ENCODE assay signal across 14 cellular contexts in the genomic region with DNA sequence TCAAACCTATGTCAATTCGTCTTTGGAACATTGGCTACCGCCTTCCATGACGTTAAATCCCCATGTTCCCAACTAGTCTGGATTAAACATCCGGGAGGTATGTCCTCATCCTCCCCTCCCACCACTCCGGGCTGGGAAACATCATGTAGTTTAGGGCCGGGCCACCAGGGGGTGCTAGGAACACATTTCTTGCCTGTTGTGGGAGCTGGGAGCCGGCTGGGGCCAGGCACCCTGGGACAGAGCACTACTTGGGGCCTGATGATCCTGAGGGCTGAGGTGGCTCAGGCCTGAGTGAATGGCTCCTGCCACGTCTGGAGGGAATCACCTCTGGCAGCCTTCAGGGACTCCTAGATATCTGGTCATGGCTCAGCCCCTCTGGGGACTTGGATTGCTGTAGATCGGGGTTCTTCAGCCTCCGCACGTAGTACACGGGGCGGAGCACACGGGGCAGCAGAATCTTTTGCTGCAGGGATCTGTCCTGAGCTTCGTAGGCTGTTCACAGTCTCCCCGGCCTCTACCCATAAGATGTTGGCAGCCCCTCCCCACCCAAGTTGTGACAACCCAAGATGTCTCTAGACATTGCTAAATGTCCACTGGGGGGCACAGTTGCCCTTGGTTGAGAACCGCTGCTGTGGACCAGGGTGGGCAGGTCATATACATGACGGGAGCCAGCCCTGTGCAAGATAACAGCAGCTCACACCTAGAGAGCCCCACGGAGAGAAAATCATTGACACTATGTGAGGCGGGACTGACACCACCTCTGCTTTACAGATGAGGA.
DNase-seq lines count a peak whose midpoint lies in the region; ATAC-seq and TF ChIP-seq lines count a peak whose summit lies in the region.
"Had no signal": no experiment of that assay in that cellular context is flagged by ENCODE, and none has a peak within 500 bp of the region (broad histone marks: within the 10 kb centered on the region; RNA-seq: fewer than 3 reads in every experiment).

No MANE protein-coding gene starts in this region.

- TF ChIP-seq CTCF in heart left ventricle (IDR thresholded peaks at IDR 0.05) (peak; percentile 20 to 54 (median 42)), right atrium auricular region (IDR thresholded peaks at IDR 0.05) (peak in 1 of 2 donors; percentile 55), WTC11 (IDR thresholded peaks at IDR 0.05) (no peak), testis (IDR thresholded peaks at IDR 0.05) (peak; percentile 19 to 57 (median 39))

- H3K4me1 ChIP-seq in heart left ventricle (no peaks in the 10 kb centered on the region), right atrium auricular region (no peaks in the 10 kb centered on the region), testis (no peaks in the 10 kb centered on the region)
- H3K4me1 ChIP-seq: parathyroid adenoma had no signal

- H3K9me3 ChIP-seq in heart left ventricle (peaks cover 0 to 5% (median 0%) of the 10 kb centered on the region in 12 donors), right atrium auricular region (no peaks in the 10 kb centered on the region), testis (no peaks in the 10 kb centered on the region)

- H3K27ac ChIP-seq in heart left ventricle: no peak overlapping the region
- no peak overlapping the region for H3K27ac ChIP-seq in right atrium auricular region
- H3K27ac ChIP-seq in testis: no peak overlapping the region
- H3K27ac ChIP-seq: hepatocyte, parathyroid adenoma had no signal

- H3K27me3 ChIP-seq in heart left ventricle (no peaks in the 10 kb centered on the region), right atrium auricular region (no peaks in the 10 kb centered on the region), testis (no peaks in the 10 kb centered on the region)
- H3K27me3 ChIP-seq: hepatocyte had no signal

- H3K36me3 ChIP-seq in heart left ventricle (no peaks in the 10 kb centered on the region), right atrium auricular region (no peaks in the 10 kb centered on the region), testis (ENCODE audit: low read depth, missing control alignments) (no peaks in the 10 kb centered on the region)

- CTCF ChIA-PET in WTC11 (lab: Charles Lee): no interaction called here

- peaks cover 5% of the 10 kb centered on the region; the same call in 1 of the 2 replicates for H3K27me3 Mint-ChIP-seq in WTC11 (ENCODE audit: low read depth)
- H3K27me3 Mint-ChIP-seq: CD4-positive, alpha-beta T cell; stimulated activated naive CD8-positive, alpha-beta T cell treated with anti-CD3 and anti-CD28 coated beads, Interleukin-15, Interleukin-2, amounts not matched to agents 100 ng/mL and 50 ng/mL, for 24 hours had no signal

- ATAC-seq in heart left ventricle (peak in 3 of 4 donors; percentile 66 to 72 (median 72)), WTC11 (no peak), GM18511 (IDR thresholded peaks at IDR 0.05; ENCODE audit: unreplicated experiment) (no peak)

- DNase-seq in heart left ventricle: no peak
- DNase-seq in right atrium auricular region (ENCODE audit: low spot score): no peak
- DNase-seq in HT-29 (ENCODE audit: low spot score): peak; percentile 6
- peak; percentile 12 for DNase-seq in WTC11 (ENCODE audit: low spot score)
- peak; percentile 72 for DNase-seq in testis
- no peak for DNase-seq in germinal center (ENCODE audit: low spot score)
- DNase-seq in NCI-H1092 treated with DMSO at 0.1 percent for 48 hours (lab: John Stamatoyannopoulos, UW): no peak
- DNase-seq: CD4-positive, alpha-beta T cell; NCI-H1105 had no signal

- intact Hi-C loops in heart left ventricle (cut with DNase I) (loop anchor here in 6 of 10 donors (2.0 to 5.0 kb wide), 3 partner anchors 168 to 173 kb away; no protein-coding TSS in a partner anchor), testis (cut with DNase I; ENCODE audit: low total_unique reads) (no loop called here)

- 38 to 63% (median 59%) methylated on average over 10 to 20 of the region's 20 CpGs for WGBS in heart left ventricle, 4 donors
- WGBS in testis, 2 donors: 40 to 50% methylated on average over 18 to 20 of the region's 20 CpGs

- H3K4me3 ChIP-seq in heart left ventricle (no peak overlapping the region), right atrium auricular region (no peak overlapping the region), testis (peak overlapping the region in 1 of 2 donors; percentile 29)
- H3K4me3 ChIP-seq: hepatocyte had no signal

- H3K9me3 Mint-ChIP-seq in WTC11: peaks cover 64% of the 10 kb centered on the region

- POLR2A ChIA-PET in WTC11 (lab: Charles Lee): no interaction called here

- no peak overlapping the region for H3K4me3 Mint-ChIP-seq in WTC11
- H3K4me3 Mint-ChIP-seq: CD4-positive, alpha-beta T cell; stimulated activated naive CD8-positive, alpha-beta T cell treated with anti-CD3 and anti-CD28 coated beads, Interleukin-15, Interleukin-2, amounts not matched to agents 100 ng/mL and 50 ng/mL, for 24 hours; T-helper 2 cell treated with Interferon-gamma antibody and Interleukin-4, amounts not matched to agents 5 μg/mL and 100 μg/mL, for 36 hours had no signal

- no peak overlapping the region for H3K27ac Mint-ChIP-seq in WTC11
- H3K27ac Mint-ChIP-seq: CD4-positive, alpha-beta T cell; stimulated activated naive CD8-positive, alpha-beta T cell treated with anti-CD3 and anti-CD28 coated beads, Interleukin-15, Interleukin-2, amounts not matched to agents 100 ng/mL and 50 ng/mL, for 24 hours; T-helper 2 cell treated with Interferon-gamma antibody and Interleukin-4, amounts not matched to agents 5 μg/mL and 100 μg/mL, for 36 hours had no signal

- no peaks in the 10 kb centered on the region for H3K4me1 Mint-ChIP-seq in WTC11

- H3K36me3 Mint-ChIP-seq in WTC11: peaks cover 60% of the 10 kb centered on the region

- TF ChIP-seq POLR2A in heart left ventricle (IDR thresholded peaks at IDR 0.05): no peak
- TF ChIP-seq POLR2A in testis (IDR thresholded peaks at IDR 0.05): no peak

TF ChIP-seq in WTC11, 78 proteins besides CTCF, POLR2A, EP300 and RAD21:
- TF ChIP-seq EMX1 (CRISPR knock-in tag; IDR thresholded peaks at IDR 0.05): no peak
- no peak for TF ChIP-seq HMGA2 (CRISPR knock-in tag; IDR thresholded peaks at IDR 0.05)
- no peak for TF ChIP-seq ZNF219 (CRISPR knock-in tag; IDR thresholded peaks at IDR 0.05; ENCODE audit: borderline replicate concordance)
- no peak for TF ChIP-seq ZBTB21 (CRISPR knock-in tag; IDR thresholded peaks at IDR 0.05; ENCODE audit: borderline replicate concordance)
- TF ChIP-seq, protein P1, sequence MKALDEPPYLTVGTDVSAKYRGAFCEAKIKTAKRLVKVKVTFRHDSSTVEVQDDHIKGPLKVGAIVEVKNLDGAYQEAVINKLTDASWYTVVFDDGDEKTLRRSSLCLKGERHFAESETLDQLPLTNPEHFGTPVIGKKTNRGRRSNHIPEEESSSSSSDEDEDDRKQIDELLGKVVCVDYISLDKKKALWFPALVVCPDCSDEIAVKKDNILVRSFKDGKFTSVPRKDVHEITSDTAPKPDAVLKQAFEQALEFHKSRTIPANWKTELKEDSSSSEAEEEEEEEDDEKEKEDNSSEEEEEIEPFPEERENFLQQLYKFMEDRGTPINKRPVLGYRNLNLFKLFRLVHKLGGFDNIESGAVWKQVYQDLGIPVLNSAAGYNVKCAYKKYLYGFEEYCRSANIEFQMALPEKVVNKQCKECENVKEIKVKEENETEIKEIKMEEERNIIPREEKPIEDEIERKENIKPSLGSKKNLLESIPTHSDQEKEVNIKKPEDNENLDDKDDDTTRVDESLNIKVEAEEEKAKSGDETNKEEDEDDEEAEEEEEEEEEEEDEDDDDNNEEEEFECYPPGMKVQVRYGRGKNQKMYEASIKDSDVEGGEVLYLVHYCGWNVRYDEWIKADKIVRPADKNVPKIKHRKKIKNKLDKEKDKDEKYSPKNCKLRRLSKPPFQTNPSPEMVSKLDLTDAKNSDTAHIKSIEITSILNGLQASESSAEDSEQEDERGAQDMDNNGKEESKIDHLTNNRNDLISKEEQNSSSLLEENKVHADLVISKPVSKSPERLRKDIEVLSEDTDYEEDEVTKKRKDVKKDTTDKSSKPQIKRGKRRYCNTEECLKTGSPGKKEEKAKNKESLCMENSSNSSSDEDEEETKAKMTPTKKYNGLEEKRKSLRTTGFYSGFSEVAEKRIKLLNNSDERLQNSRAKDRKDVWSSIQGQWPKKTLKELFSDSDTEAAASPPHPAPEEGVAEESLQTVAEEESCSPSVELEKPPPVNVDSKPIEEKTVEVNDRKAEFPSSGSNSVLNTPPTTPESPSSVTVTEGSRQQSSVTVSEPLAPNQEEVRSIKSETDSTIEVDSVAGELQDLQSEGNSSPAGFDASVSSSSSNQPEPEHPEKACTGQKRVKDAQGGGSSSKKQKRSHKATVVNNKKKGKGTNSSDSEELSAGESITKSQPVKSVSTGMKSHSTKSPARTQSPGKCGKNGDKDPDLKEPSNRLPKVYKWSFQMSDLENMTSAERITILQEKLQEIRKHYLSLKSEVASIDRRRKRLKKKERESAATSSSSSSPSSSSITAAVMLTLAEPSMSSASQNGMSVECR (CRISPR knock-in tag; IDR thresholded peaks at IDR 0.05; ENCODE audit: borderline replicate concordance): no peak
- TF ChIP-seq, protein P2, sequence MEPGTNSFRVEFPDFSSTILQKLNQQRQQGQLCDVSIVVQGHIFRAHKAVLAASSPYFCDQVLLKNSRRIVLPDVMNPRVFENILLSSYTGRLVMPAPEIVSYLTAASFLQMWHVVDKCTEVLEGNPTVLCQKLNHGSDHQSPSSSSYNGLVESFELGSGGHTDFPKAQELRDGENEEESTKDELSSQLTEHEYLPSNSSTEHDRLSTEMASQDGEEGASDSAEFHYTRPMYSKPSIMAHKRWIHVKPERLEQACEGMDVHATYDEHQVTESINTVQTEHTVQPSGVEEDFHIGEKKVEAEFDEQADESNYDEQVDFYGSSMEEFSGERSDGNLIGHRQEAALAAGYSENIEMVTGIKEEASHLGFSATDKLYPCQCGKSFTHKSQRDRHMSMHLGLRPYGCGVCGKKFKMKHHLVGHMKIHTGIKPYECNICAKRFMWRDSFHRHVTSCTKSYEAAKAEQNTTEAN (CRISPR knock-in tag; IDR thresholded peaks at IDR 0.05): no peak
TF ChIP-seq in WTC11: peak in this region for 0.

Comparison
In these comparisons a context has a peak if more than half of its experiments do, and no peak if none do; other contexts are left out.
1. ATAC-seq: peak in heart left ventricle (3 of 4); none in WTC11 (single experiment) and GM18511 (single experiment).
2. DNase-seq: peak in HT-29 (single experiment), WTC11 (single experiment) and testis (single experiment); none in heart left ventricle (0 of 5), right atrium auricular region (single experiment), germinal center (single experiment) and NCI-H1092 treated with DMSO at 0.1 percent for 48 hours (single experiment).